Comparison of ENCODE assay signal across 8 cellular contexts in genomic region chr16:19521471-19522368, GRCh38. TPM values are rescaled to one million over a fixed set of nuclear protein-coding genes. Genes with fewer than 3 reads are reported as not detected.
DNase-seq lines count a peak whose midpoint lies in the region; ATAC-seq and TF ChIP-seq lines count a peak whose summit lies in the region.

Gene GDE1, minus strand, starts transcription at chr16:19522098. Its CDS starts 134 bp downstream, at chr16:19521964.

- H3K4me3 ChIP-seq in LNCaP clone FGC (ENCODE audit: low read depth, low read length) (peak within 1 kb of the TSS; percentile 83), fibroblast of the aortic adventitia (ENCODE audit: low read depth, low read length) (peak within 1 kb of the TSS; percentile 95)

- H3K27ac ChIP-seq in RWPE1: peak within 1 kb of the TSS; percentile 87

- no peaks in the 10 kb centered on the region for H3K9me3 Mint-ChIP-seq in nephron progenitor cell
- no peaks in the 10 kb centered on the region for H3K9me3 Mint-ChIP-seq in stimulated activated naive CD8-positive, alpha-beta T cell treated with anti-CD3 and anti-CD28 coated beads, Interleukin-15, amount 100 ng/mL, for 72 hours

- CTCF ChIA-PET in RWPE1 (lab: Yijun Ruan, JAX): interaction anchor here (0.6 kb wide), 1 partner anchor 590 kb away, joined by 5 read pairs; no protein-coding TSS in a partner anchor

- peak; percentile 56 for TF ChIP-seq CTCF in LNCaP clone FGC (IDR thresholded peaks at IDR 0.05; ENCODE audit: control insufficient read depth, extremely low read depth, insufficient read depth)
- TF ChIP-seq CTCF in RWPE1 (conservative IDR thresholded peaks at IDR 0.05; ENCODE audit: low read depth): peak; percentile 26; the same call in 1 of the 2 replicates
- peak; percentile 46 for TF ChIP-seq CTCF in fibroblast of the aortic adventitia (IDR thresholded peaks at IDR 0.05; ENCODE audit: insufficient read depth, low read length)
- no peak for TF ChIP-seq CTCF in nephron progenitor cell (IDR thresholded peaks at IDR 0.05)

- peak within 1 kb of the TSS; percentile 91 for H3K4me3 Mint-ChIP-seq in nephron progenitor cell
- peak within 1 kb of the TSS; percentile 92 to 93 for H3K4me3 Mint-ChIP-seq in stimulated activated naive CD8-positive, alpha-beta T cell treated with anti-CD3 and anti-CD28 coated beads, Interleukin-15, amount 100 ng/mL, for 72 hours

- H3K4me1 Mint-ChIP-seq in nephron progenitor cell: peaks cover 68% of the 10 kb centered on the region
- H3K4me1 Mint-ChIP-seq in stimulated activated naive CD8-positive, alpha-beta T cell treated with anti-CD3 and anti-CD28 coated beads, Interleukin-15, amount 100 ng/mL, for 72 hours: peaks cover 54% of the 10 kb centered on the region

- peak within 1 kb of the TSS; percentile 49 for H3K27ac Mint-ChIP-seq in nephron progenitor cell
- H3K27ac Mint-ChIP-seq in stimulated activated naive CD8-positive, alpha-beta T cell treated with anti-CD3 and anti-CD28 coated beads, Interleukin-15, amount 100 ng/mL, for 72 hours: peak within 1 kb of the TSS; percentile 92 to 96

- POLR2A ChIA-PET in RWPE1 (lab: Yijun Ruan, JAX; ENCODE audit: low non-redundant PET): no interaction called here

- no peaks in the 10 kb centered on the region for H3K27me3 Mint-ChIP-seq in nephron progenitor cell (ENCODE audit: low read depth, poor library complexity)
- H3K27me3 Mint-ChIP-seq in stimulated activated naive CD8-positive, alpha-beta T cell treated with anti-CD3 and anti-CD28 coated beads, Interleukin-15, amount 100 ng/mL, for 72 hours: no peaks in the 10 kb centered on the region

- peak; percentile 89 for DNase-seq in ELR (ENCODE audit: low read depth)
- peak; percentile 88 for DNase-seq in H4 (ENCODE audit: low spot score)
- peak; percentile 56 for DNase-seq in LNCaP clone FGC (ENCODE audit: low read depth)
- DNase-seq in RWPE1 (ENCODE audit: low spot score): peak; percentile 95
- peak; percentile 89 for DNase-seq in activated effector memory CD4-positive, alpha-beta T cell treated with Interleukin-2 at 50 U/mL for 16 hours
- DNase-seq in fibroblast of the aortic adventitia (ENCODE audit: low read depth): peak; percentile 83
- peak; percentile 98 for DNase-seq in nephron progenitor cell
- peak; percentile 91 to 93 for DNase-seq in stimulated activated naive CD8-positive, alpha-beta T cell treated with anti-CD3 and anti-CD28 coated beads, Interleukin-15, amount 100 ng/mL, for 72 hours

- peak; percentile 84 for ATAC-seq in stimulated activated naive CD8-positive, alpha-beta T cell treated with anti-CD3 and anti-CD28 coated beads, Interleukin-15, amount 100 ng/mL, for 72 hours

- H3K36me3 Mint-ChIP-seq in nephron progenitor cell (ENCODE audit: low read depth): peaks cover 13% of the 10 kb centered on the region

RNA-seq across cellular contexts. Expression of gene GDE1, which starts in this region (rescaled TPM):
- 87.4 and 87.7 TPM in 2 replicates for total RNA-seq in H4 (2014; rRNA removed; shearing (Covaris generic))
- 34.3 and 59.9 TPM in 2 replicates for total RNA-seq in fibroblast of the aortic adventitia (ENCODE audit: low replicate concordance)

Comparison
In these comparisons a context has a peak if more than half of its experiments do, and no peak if none do; other contexts are left out.
1. Peak in every context shown above with its lines: DNase-seq, ATAC-seq, H3K4me3 ChIP-seq and H3K27ac ChIP-seq.